34 cellular contexts compared by ENCODE assay signal in the genomic region with DNA sequence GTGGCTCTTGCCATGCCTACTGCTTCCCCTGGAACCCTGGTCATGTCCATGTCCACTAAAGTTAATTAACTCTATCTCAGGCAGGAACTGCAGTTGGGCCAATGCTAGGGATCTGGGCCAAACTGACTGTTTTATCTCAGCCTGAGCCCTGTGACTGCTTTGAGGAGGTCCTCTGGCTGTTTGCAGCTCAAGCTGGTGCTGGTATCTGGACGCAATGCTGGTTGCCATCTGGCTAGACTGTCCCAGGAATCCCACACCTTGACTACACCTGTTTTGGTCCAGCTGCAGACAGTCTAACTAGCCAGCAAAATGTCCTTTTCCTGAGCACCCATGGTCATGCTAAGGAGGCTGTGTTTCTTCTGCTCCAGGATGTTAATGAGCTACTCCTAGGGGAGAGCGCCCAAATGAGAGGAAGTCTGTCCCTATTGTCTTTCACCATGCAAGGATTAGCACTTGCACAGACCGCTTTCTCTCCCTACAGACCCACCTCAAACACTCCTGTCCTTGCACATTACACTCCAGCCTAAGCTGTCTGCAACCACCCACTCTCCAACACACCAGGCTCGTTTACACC.
"Had no signal": no experiment of that assay in that cellular context is flagged by ENCODE, and none has a peak within 500 bp of the region (broad histone marks: within the 10 kb centered on the region; RNA-seq: fewer than 3 reads in every experiment).

No MANE protein-coding gene starts in this region.

- H3K27ac Mint-ChIP-seq: activated CD4-positive, alpha-beta T cell treated with anti-CD3 and anti-CD28 coated beads, Interleukin-2, amount 10 ng/mL, durations not matched to agents 24 days and 14 days; activated CD8-positive, alpha-beta T cell treated with anti-CD3 and anti-CD28 coated beads for 36 hours; activated T-cell treated with anti-CD3 and anti-CD28 coated beads, Interleukin-2, amount 50 U/mL, for 72 hours; activated T-helper 17 cell treated with anti-CD3 and anti-CD28 coated beads, Interleukin-2, amount 50 U/mL, for 72 hours had no signal

- H3K9me3 Mint-ChIP-seq: activated T-helper 17 cell treated with anti-CD3 and anti-CD28 coated beads, Interleukin-2, amount 50 U/mL, for 72 hours had no signal

- H3K4me1 Mint-ChIP-seq: activated CD4-positive, alpha-beta T cell treated with anti-CD3 and anti-CD28 coated beads, Interleukin-2, amount 10 ng/mL, durations not matched to agents 24 days and 14 days; activated T-helper 17 cell treated with anti-CD3 and anti-CD28 coated beads, Interleukin-2, amount 50 U/mL, for 72 hours had no signal

- DNase-seq: activated CD4-positive, alpha-beta T cell treated with anti-CD3 and anti-CD28 coated beads, Interleukin-2, amount 10 ng/mL, durations not matched to agents 24 days and 14 days; activated CD4-positive, alpha-beta T cell treated with anti-CD3 and anti-CD28 coated beads, Interleukin-2, amount 50 U/mL, for 4 hours; activated CD8-positive, alpha-beta T cell treated with anti-CD3 and anti-CD28 coated beads for 36 hours; activated effector memory CD4-positive, alpha-beta T cell treated with anti-CD3 and anti-CD28 coated beads, Interleukin-2, amount 50 U/mL, for 16 hours; activated naive CD4-positive, alpha-beta T cell; activated naive CD4-positive, alpha-beta T cell treated with anti-CD3 and anti-CD28 coated beads, Interleukin-2, amount 50 U/mL, for 16 hours; activated T-cell treated with anti-CD3 and anti-CD28 coated beads, Interleukin-2, amount 50 U/mL, for 1 hour; activated T-cell treated with anti-CD3 and anti-CD28 coated beads, Interleukin-2, amount 50 U/mL, for 72 hours; adrenal gland; body of pancreas; central memory CD4-positive, alpha-beta T cell; NCI-H1092 treated with DMSO at 0.1 percent for 48 hours; NCI-H1417; NCI-H146; NCI-H187; NCI-H2029 treated with DMSO at 0.1 percent for 48 hours; NCI-H2107; NCI-H2171; NCI-H510A; NCI-H526; NCI-H748 treated with DMSO at 0.1 percent for 48 hours; NK-92 treated with Interleukin-12 subunit alpha and Interleukin-12 subunit beta, amount 100 ng/mL, for 24 hours; PC-9; SHP77; SJCRH30; T1000; WERI-Rb-1 had no signal

- H3K27ac ChIP-seq: adrenal gland, body of pancreas, breast epithelium, PC-9, RWPE1, SJCRH30, SK-N-MC, WERI-Rb-1 had no signal

- H2AFZ ChIP-seq: PC-9 had no signal

- ATAC-seq: activated CD8-positive, alpha-beta T cell treated with anti-CD3 and anti-CD28 coated beads for 36 hours; activated T-cell treated with anti-CD3 and anti-CD28 coated beads, Interleukin-2, amount 50 U/mL, for 72 hours; activated T-helper 17 cell treated with anti-CD3 and anti-CD28 coated beads, Interleukin-2, amount 50 U/mL, for 72 hours; body of pancreas; K562 had no signal

- H3K4me1 ChIP-seq: adrenal gland, breast epithelium, SJCRH30 had no signal

- H3K9me3 ChIP-seq: adrenal gland, body of pancreas, breast epithelium, SJCRH30 had no signal

- H3K4me2 ChIP-seq: PC-9 had no signal

- FAIRE-seq: astrocyte, K562, RCC 7860 had no signal

- H3K36me3 ChIP-seq: adrenal gland, breast epithelium, SJCRH30, WERI-Rb-1 had no signal

- H3K4me3 ChIP-seq: adrenal gland, body of pancreas, breast epithelium, K562, PC-9, SJCRH30, SK-N-MC had no signal

- H3K27me3 ChIP-seq: adrenal gland, body of pancreas, breast epithelium, SJCRH30 had no signal

- H3K27me3 Mint-ChIP-seq: activated CD4-positive, alpha-beta T cell treated with anti-CD3 and anti-CD28 coated beads, Interleukin-2, amount 10 ng/mL, durations not matched to agents 24 days and 14 days; activated CD8-positive, alpha-beta T cell treated with anti-CD3 and anti-CD28 coated beads for 36 hours; activated T-helper 17 cell treated with anti-CD3 and anti-CD28 coated beads, Interleukin-2, amount 50 U/mL, for 72 hours had no signal

- H3K4me3 Mint-ChIP-seq: activated CD4-positive, alpha-beta T cell treated with anti-CD3 and anti-CD28 coated beads, Interleukin-2, amount 10 ng/mL, durations not matched to agents 24 days and 14 days; activated CD8-positive, alpha-beta T cell treated with anti-CD3 and anti-CD28 coated beads for 36 hours; activated T-cell treated with anti-CD3 and anti-CD28 coated beads, Interleukin-2, amount 50 U/mL, for 72 hours; activated T-helper 17 cell treated with anti-CD3 and anti-CD28 coated beads, Interleukin-2, amount 50 U/mL, for 72 hours had no signal
